ENCODE assay signal across 29 cellular contexts in genomic region chr14:73418227-73418626, GRCh38.
"Had no signal": no experiment of that assay in that cellular context is flagged by ENCODE, and none has a peak within 500 bp of the region (broad histone marks: within the 10 kb centered on the region; RNA-seq: fewer than 3 reads in every experiment).

No MANE protein-coding gene starts in this region.

- H3K9me3 Mint-ChIP-seq: immature natural killer cell; mesothelial cell of epicardium; naive B cell; natural killer cell treated with Interleukin-12 subunit alpha and Interleukin-12 subunit beta and Interleukin-15 and Interleukin-18, amount 100 ng/mL, for 72 hours; stimulated activated effector memory CD8-positive, alpha-beta T cell treated with anti-CD3 and anti-CD28 coated beads, Interleukin-12 subunit alpha, Interleukin-12 subunit beta, amount 100 ng/mL, for 72 hours; stimulated activated naive CD8-positive, alpha-beta T cell treated with anti-CD3 and anti-CD28 coated beads, Interleukin-15, amount 100 ng/mL, for 72 hours had no signal

- H3K27ac ChIP-seq: left lung, lower lobe of right lung, pancreas, prostate gland, sigmoid colon, spleen, tibial nerve, uterus had no signal

- FAIRE-seq: islet of Langerhans, kidney, pancreas, small intestine had no signal

- H3K27me3 ChIP-seq: left lung, pancreas, sigmoid colon, spleen, tibial nerve, uterus had no signal

- H3K9me3 ChIP-seq: left lung, lower lobe of right lung, pancreas, prostate gland, sigmoid colon, uterus had no signal

- H3K4me3 Mint-ChIP-seq: immature natural killer cell; mesothelial cell of epicardium; naive B cell; natural killer cell treated with Interleukin-12 subunit alpha and Interleukin-12 subunit beta and Interleukin-15 and Interleukin-18, amount 100 ng/mL, for 72 hours; stimulated activated effector memory CD8-positive, alpha-beta T cell treated with anti-CD3 and anti-CD28 coated beads, Interleukin-12 subunit alpha, Interleukin-12 subunit beta, amount 100 ng/mL, for 72 hours; stimulated activated naive CD8-positive, alpha-beta T cell treated with anti-CD3 and anti-CD28 coated beads, Interleukin-15, amount 100 ng/mL, for 72 hours; type B pancreatic cell had no signal

- ATAC-seq: left colon; left lung; lower lobe of right lung; natural killer cell treated with Interleukin-12 subunit alpha and Interleukin-12 subunit beta and Interleukin-15 and Interleukin-18, amount 100 ng/mL, for 72 hours; pancreas; right cardiac atrium; stimulated activated effector memory CD8-positive, alpha-beta T cell treated with anti-CD3 and anti-CD28 coated beads, Interleukin-12 subunit alpha, Interleukin-12 subunit beta, amount 100 ng/mL, for 72 hours; stimulated activated naive CD8-positive, alpha-beta T cell treated with anti-CD3 and anti-CD28 coated beads, Interleukin-15, amount 100 ng/mL, for 72 hours had no signal

- DNase-seq: hypothalamus; immature natural killer cell; kidney; left colon; left lung; lower lobe of right lung; mammary epithelial cell; mesendoderm; naive B cell; nucleus accumbens; pancreas; posterior cingulate gyrus; retina; right cardiac atrium; sigmoid colon; small intestine; spleen; stimulated activated CD4-positive, alpha-beta T cell treated with anti-CD3 and anti-CD28 coated beads, Interleukin-4, amount 100 ng/mL, for 24 hours; stimulated activated naive CD4-positive, alpha-beta T cell; stimulated activated naive CD8-positive, alpha-beta T cell treated with anti-CD3 and anti-CD28 coated beads, Interleukin-15, amount 100 ng/mL, for 72 hours; substantia nigra; uterus had no signal

- H3K36me3 Mint-ChIP-seq: naive B cell; natural killer cell treated with Interleukin-12 subunit alpha and Interleukin-12 subunit beta and Interleukin-15 and Interleukin-18, amount 100 ng/mL, for 72 hours had no signal

- H3K4me1 ChIP-seq: prostate gland, uterus had no signal

- H3K4me3 ChIP-seq: left lung, lower lobe of right lung, pancreas, prostate gland, sigmoid colon, spleen, tibial nerve, uterus had no signal

- H3K27ac Mint-ChIP-seq: immature natural killer cell; mesothelial cell of epicardium; natural killer cell treated with Interleukin-12 subunit alpha and Interleukin-12 subunit beta and Interleukin-15 and Interleukin-18, amount 100 ng/mL, for 72 hours; stimulated activated effector memory CD8-positive, alpha-beta T cell treated with anti-CD3 and anti-CD28 coated beads, Interleukin-12 subunit alpha, Interleukin-12 subunit beta, amount 100 ng/mL, for 72 hours; type B pancreatic cell had no signal

- H3K27me3 Mint-ChIP-seq: naive B cell; natural killer cell treated with Interleukin-12 subunit alpha and Interleukin-12 subunit beta and Interleukin-15 and Interleukin-18, amount 100 ng/mL, for 72 hours; stimulated activated naive CD8-positive, alpha-beta T cell treated with anti-CD3 and anti-CD28 coated beads, Interleukin-15, amount 100 ng/mL, for 72 hours; type B pancreatic cell had no signal

- H3K36me3 ChIP-seq: pancreas, prostate gland, uterus had no signal
